Comparison of ENCODE assay signal across 29 cellular contexts in the genomic region with DNA sequence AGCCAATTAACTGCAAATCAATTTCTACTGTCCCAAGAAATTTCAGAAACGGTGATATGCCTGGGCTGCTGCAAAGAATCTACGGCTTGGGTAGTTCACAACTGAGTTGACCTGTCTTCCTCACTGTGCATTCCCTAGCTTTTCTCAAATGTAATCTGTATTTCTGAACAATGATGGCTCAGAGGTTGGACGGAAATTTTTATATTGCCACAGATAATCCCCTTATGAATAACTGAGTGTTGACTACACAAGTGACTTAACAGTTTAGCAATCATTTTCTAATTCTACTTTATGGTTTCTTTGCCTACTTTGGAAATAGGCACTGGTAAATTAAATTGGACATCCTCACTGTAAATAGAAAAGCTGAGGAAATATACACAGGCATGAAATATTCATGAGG.
"Had no signal": no experiment of that assay in that cellular context is flagged by ENCODE, and none has a peak within 500 bp of the region (broad histone marks: within the 10 kb centered on the region; RNA-seq: fewer than 3 reads in every experiment).

No MANE protein-coding gene starts in this region.

- H3K9ac ChIP-seq: neural progenitor cell, parathyroid adenoma had no signal

- H3K9me3 ChIP-seq: ovary, psoas muscle, right lobe of liver, sigmoid colon, spleen, suprapubic skin, testis, tibial artery, transverse colon, upper lobe of right lung, uterus had no signal

- DNase-seq: naive thymus-derived CD4-positive, alpha-beta T cell; natural killer cell; occipital lobe; ovary; posterior cingulate gyrus; psoas muscle; right cardiac atrium; right lobe of liver; sigmoid colon; spleen; stimulated activated CD4-positive, alpha-beta T cell treated with anti-CD3 and anti-CD28 coated beads, Interleukin-12 subunit alpha, Interleukin-12 subunit beta, amount 100 ng/mL, for 4 hours; stimulated activated CD4-positive, alpha-beta T cell treated with anti-CD3 and anti-CD28 coated beads, Interleukin-1b, Interleukin-23, amount 100 ng/mL, for 48 hours; stimulated activated CD4-positive, alpha-beta T cell treated with anti-CD3 and anti-CD28 coated beads, Interleukin-4, amount 100 ng/mL, for 1 hour; stimulated activated CD4-positive, alpha-beta T cell treated with anti-CD3 and anti-CD28 coated beads, Interleukin-4, amount 100 ng/mL, for 4 hours; stimulated activated CD8-positive, alpha-beta memory T cell treated with anti-CD3 and anti-CD28 coated beads, Interleukin-4, amount 100 ng/mL, for 48 hours; stimulated activated naive CD4-positive, alpha-beta T cell; stimulated activated naive CD8-positive, alpha-beta T cell treated with anti-CD3 and anti-CD28 coated beads, Interleukin-15, amount 100 ng/mL, for 72 hours; stimulated activated naive CD8-positive, alpha-beta T cell treated with anti-CD3 and anti-CD28 coated beads, Interleukin-15, Interleukin-2, amounts not matched to agents 100 U/mL and 50 U/mL, for 24 hours; substantia nigra; testis; tibial artery; transverse colon; upper lobe of right lung; uterus had no signal

- H3K79me2 ChIP-seq: parathyroid adenoma had no signal

- H3K27ac ChIP-seq: neural progenitor cell, ovary, parathyroid adenoma, psoas muscle, right lobe of liver, sigmoid colon, skin epidermis, spleen, suprapubic skin, testis, tibial artery, transverse colon, upper lobe of right lung, uterus had no signal

- H3K4me3 ChIP-seq: neural progenitor cell, ovary, psoas muscle, right lobe of liver, sigmoid colon, skin epidermis, smooth muscle cell, spleen, suprapubic skin, testis, tibial artery, transverse colon, upper lobe of right lung, uterus had no signal

- H2AFZ ChIP-seq: neural progenitor cell, parathyroid adenoma had no signal

- H3K27me3 ChIP-seq: neural progenitor cell, ovary, right lobe of liver, sigmoid colon, spleen, suprapubic skin, testis, tibial artery, transverse colon, upper lobe of right lung, uterus had no signal

- H3K4me1 ChIP-seq: parathyroid adenoma, psoas muscle, right lobe of liver, sigmoid colon, spleen, suprapubic skin, testis, tibial artery, upper lobe of right lung, uterus had no signal

- H3K4me2 ChIP-seq: neural progenitor cell, smooth muscle cell had no signal

- H3K36me3 ChIP-seq: neural progenitor cell, ovary, right lobe of liver, sigmoid colon, suprapubic skin, tibial artery, uterus had no signal
